ENCODE assay signal across 10 cellular contexts in the genomic region with DNA sequence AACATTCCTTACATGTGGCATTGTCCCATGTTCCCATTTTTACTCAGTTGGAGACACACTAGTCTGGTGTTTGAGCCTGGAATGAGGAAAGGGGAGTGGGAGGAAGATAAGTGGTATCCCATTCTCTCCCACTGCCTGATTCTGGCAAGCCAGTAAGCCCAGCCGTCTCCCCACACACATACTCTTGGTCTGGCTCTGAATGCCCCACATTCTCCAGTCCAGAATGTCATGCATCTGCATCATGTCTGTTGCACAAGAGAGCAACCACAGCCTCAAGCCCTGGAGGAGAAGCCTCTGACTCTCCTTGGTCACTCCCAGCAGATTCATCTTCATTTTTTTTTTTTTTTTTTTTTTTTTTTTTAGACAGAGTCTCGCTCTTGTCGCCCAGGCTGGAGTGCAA. TPM values are rescaled to one million over a fixed set of nuclear protein-coding genes. Genes with fewer than 3 reads are reported as not detected.
DNase-seq lines count a peak whose midpoint lies in the region; ATAC-seq lines count a peak whose summit lies in the region.
"Had no signal": no experiment of that assay in that cellular context is flagged by ENCODE, and none has a peak within 500 bp of the region (broad histone marks: within the 10 kb centered on the region; RNA-seq: fewer than 3 reads in every experiment).

No MANE protein-coding gene starts in this region.

- CTCF ChIA-PET in activated CD4-positive, alpha-beta T cell treated with anti-CD3 and anti-CD28 coated beads, Interleukin-2, amount 10 ng/mL, durations not matched to agents 7 days and 5 days (lab: Charles Lee): no interaction called here

- H3K27me3 Mint-ChIP-seq in activated CD4-positive, alpha-beta T cell treated with anti-CD3 and anti-CD28 coated beads, Interleukin-2, amount 10 ng/mL, durations not matched to agents 7 days and 5 days: peaks cover 1% of the 10 kb centered on the region

- intact Hi-C loops in posterior vena cava (cut with DNase I): no loop called here

- POLR2A ChIA-PET in activated CD4-positive, alpha-beta T cell treated with anti-CD3 and anti-CD28 coated beads, Interleukin-2, amount 10 ng/mL, durations not matched to agents 7 days and 5 days (lab: Charles Lee): no interaction called here

- H3K9me3 Mint-ChIP-seq in activated CD4-positive, alpha-beta T cell treated with anti-CD3 and anti-CD28 coated beads, Interleukin-2, amount 10 ng/mL, durations not matched to agents 7 days and 5 days: no peaks in the 10 kb centered on the region

- H3K36me3 Mint-ChIP-seq in activated CD4-positive, alpha-beta T cell treated with anti-CD3 and anti-CD28 coated beads, Interleukin-2, amount 10 ng/mL, durations not matched to agents 7 days and 5 days (ENCODE audit: low read depth): no peaks in the 10 kb centered on the region

- no peak for ATAC-seq in HG03521 (IDR thresholded peaks at IDR 0.05; ENCODE audit: unreplicated experiment)

- no peaks in the 10 kb centered on the region for H3K4me1 Mint-ChIP-seq in activated CD4-positive, alpha-beta T cell treated with anti-CD3 and anti-CD28 coated beads, Interleukin-2, amount 10 ng/mL, durations not matched to agents 7 days and 5 days
- H3K4me1 Mint-ChIP-seq: H9 had no signal

- no peak overlapping the region for H3K4me3 Mint-ChIP-seq in activated CD4-positive, alpha-beta T cell treated with anti-CD3 and anti-CD28 coated beads, Interleukin-2, amount 10 ng/mL, durations not matched to agents 7 days and 5 days
- H3K4me3 Mint-ChIP-seq: H9 had no signal

- DNase-seq in CD1c-positive myeloid dendritic cell (ENCODE audit: extremely low spot score) (peak; percentile 80), RPMI7951 (ENCODE audit: low read depth) (peak; percentile 92), fibroblast of peridontal ligament (ENCODE audit: extremely low read depth) (peak; percentile 100), posterior vena cava (ENCODE audit: low spot score) (peak; percentile 85)
- no peak for DNase-seq in activated effector memory CD4-positive, alpha-beta T cell treated with anti-CD3 and anti-CD28 coated beads, Interleukin-2, amount 50 U/mL, for 16 hours
- no peak for DNase-seq in activated CD4-positive, alpha-beta T cell treated with anti-CD3 and anti-CD28 coated beads, Interleukin-2, amount 50 U/mL, for 48 hours
- DNase-seq in activated CD4-positive, alpha-beta T cell treated with anti-CD3 and anti-CD28 coated beads, Interleukin-2, amount 10 ng/mL, durations not matched to agents 7 days and 5 days: no peak
- DNase-seq: H9, NCI-H524 had no signal

- H3K27ac Mint-ChIP-seq in activated CD4-positive, alpha-beta T cell treated with anti-CD3 and anti-CD28 coated beads, Interleukin-2, amount 10 ng/mL, durations not matched to agents 7 days and 5 days: no peak overlapping the region
- H3K27ac Mint-ChIP-seq: H9 had no signal

RNA-seq across cellular contexts. Expression of a gene that starts 48.0 kb away (rescaled TPM):
- 2.6 and 4.8 TPM in 2 replicates for total RNA-seq in RPMI7951 (2014; rRNA removed; shearing (Covaris generic))
- total RNA-seq in posterior vena cava: 10 to 100 TPM; 29.0 to 31.3 TPM
- total RNA-seq in activated CD4-positive, alpha-beta T cell treated with anti-CD3 and anti-CD28 coated beads, Interleukin-2, amount 10 ng/mL, durations not matched to agents 7 days and 5 days: 1 to 10 TPM; 1.4 to 2.5 TPM

Comparison
In these comparisons a context has a peak if more than half of its experiments do, and no peak if none do; other contexts are left out.
1. DNase-seq: peak in CD1c-positive myeloid dendritic cell (single experiment), RPMI7951 (single experiment), fibroblast of peridontal ligament (single experiment) and posterior vena cava (single experiment); none in activated effector memory CD4-positive, alpha-beta T cell treated with anti-CD3 and anti-CD28 coated beads, Interleukin-2, amount 50 U/mL, for 16 hours (single experiment), activated CD4-positive, alpha-beta T cell treated with anti-CD3 and anti-CD28 coated beads, Interleukin-2, amount 50 U/mL, for 48 hours (0 of 2) and activated CD4-positive, alpha-beta T cell treated with anti-CD3 and anti-CD28 coated beads, Interleukin-2, amount 10 ng/mL, durations not matched to agents 7 days and 5 days (single experiment).